ENCODE assay signal across 20 cellular contexts in the genomic region with DNA sequence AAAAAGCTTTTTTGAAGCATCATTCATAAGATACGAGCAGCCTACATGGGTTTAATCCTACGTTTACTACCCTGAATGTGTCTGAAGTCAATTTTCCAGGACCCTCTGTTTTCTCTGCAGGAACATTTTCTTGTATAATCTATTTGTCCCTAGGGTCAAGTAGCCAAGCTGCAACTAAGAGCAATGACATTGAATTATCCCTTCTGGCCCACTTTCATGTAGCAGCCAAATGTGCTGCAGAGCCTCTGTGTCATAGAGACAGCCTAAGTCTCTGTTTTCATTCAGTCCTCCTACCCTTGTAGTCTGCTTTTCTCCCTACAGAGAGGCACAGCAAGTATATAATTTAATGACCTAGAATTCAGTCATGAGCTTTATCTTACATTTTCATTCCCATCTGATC.
DNase-seq lines count a peak whose midpoint lies in the region; ATAC-seq and TF ChIP-seq lines count a peak whose summit lies in the region.
"Had no signal": no experiment of that assay in that cellular context is flagged by ENCODE, and none has a peak within 500 bp of the region (broad histone marks: within the 10 kb centered on the region; RNA-seq: fewer than 3 reads in every experiment).

No MANE protein-coding gene starts in this region.

- H3K4me3 ChIP-seq in right atrium auricular region (no peak overlapping the region), suprapubic skin (no peak overlapping the region), testis (no peak overlapping the region)
- H3K4me3 ChIP-seq: A549, GM23248, HAP-1, SJCRH30 had no signal

- WGBS in suprapubic skin = 86% methylated on average over 2 of the region's 2 CpGs
- WGBS in testis, 2 donors = 71 to 73% methylated on average over 2 of the region's 2 CpGs

- peaks cover 0 to 3% (median 0%) of the 10 kb centered on the region in 5 experiments for H3K9me3 Mint-ChIP-seq in brain
- H3K9me3 Mint-ChIP-seq in nephron = no peaks in the 10 kb centered on the region

- H3K4me1 Mint-ChIP-seq in brain = peaks cover 41% of the 10 kb centered on the region
- H3K4me1 Mint-ChIP-seq in nephron = peaks cover 18% of the 10 kb centered on the region

- H3K36me3 ChIP-seq in right atrium auricular region = peaks cover 55% of the 10 kb centered on the region
- peaks cover 32% of the 10 kb centered on the region for H3K36me3 ChIP-seq in suprapubic skin
- no peaks in the 10 kb centered on the region for H3K36me3 ChIP-seq in testis (ENCODE audit: low read depth, missing control alignments)
- H3K36me3 ChIP-seq: HAP-1, SJCRH30 had no signal

- H3K27ac Mint-ChIP-seq in brain (peak overlapping the region in 3 of 5 experiments; percentile 73 to 89 (median 78)), nephron (peak overlapping the region; percentile 32 to 82 (median 74))

- no peak for TF ChIP-seq CTCF in right atrium auricular region (IDR thresholded peaks at IDR 0.05)
- TF ChIP-seq CTCF in brain (conservative IDR thresholded peaks at IDR 0.05) = no peak
- TF ChIP-seq CTCF in nephron (IDR thresholded peaks at IDR 0.05; ENCODE audit: unreplicated experiment in 3 of 3) = no peak
- TF ChIP-seq CTCF in suprapubic skin (IDR thresholded peaks at IDR 0.05) = no peak
- TF ChIP-seq CTCF in testis (IDR thresholded peaks at IDR 0.05) = no peak

- H3K27ac ChIP-seq in right atrium auricular region (peak overlapping the region in 1 of 2 donors; percentile 43), suprapubic skin (no peak overlapping the region), testis (no peak overlapping the region)
- H3K27ac ChIP-seq: A549, GM23248, SJCRH30 had no signal

- H3K36me3 Mint-ChIP-seq in brain = peaks cover 90% of the 10 kb centered on the region
- peaks cover 21% of the 10 kb centered on the region for H3K36me3 Mint-ChIP-seq in nephron (ENCODE audit: low read depth)

- no peak for TF ChIP-seq EP300 in suprapubic skin (IDR thresholded peaks at IDR 0.05)

- intact Hi-C loops in Right ventricle myocardium inferior (cut with DNase I) (no loop called here), left cardiac atrium (cut with DNase I) (no loop called here), testis (cut with DNase I; ENCODE audit: low total_unique reads) (no loop called here)

- H3K4me3 Mint-ChIP-seq in brain (no peak overlapping the region), nephron (no peak overlapping the region)

- no peak for DNase-seq in Right ventricle myocardium inferior (ENCODE audit: missing footprints)
- DNase-seq in right atrium auricular region (ENCODE audit: low spot score) = no peak
- DNase-seq in left cardiac atrium = no peak
- no peak for DNase-seq in suprapubic skin (ENCODE audit: low spot score in 2 of 2)
- DNase-seq in testis = no peak
- DNase-seq in activated naive CD4-positive, alpha-beta T cell (lab: John Stamatoyannopoulos, UW) = no peak
- DNase-seq: BE2C, DMS79, GM23248, Karpas-422, MV-4-11, NCI-H1417, NCI-H1694 treated with DMSO at 0.1 percent for 48 hours, NCI-H748 treated with DMSO at 0.1 percent for 48 hours, SJCRH30 had no signal

- H3K27me3 ChIP-seq in right atrium auricular region (no peaks in the 10 kb centered on the region), suprapubic skin (no peaks in the 10 kb centered on the region), testis (no peaks in the 10 kb centered on the region)
- H3K27me3 ChIP-seq: BE2C, SJCRH30 had no signal

- no peaks in the 10 kb centered on the region for H3K9me3 ChIP-seq in right atrium auricular region
- no peaks in the 10 kb centered on the region for H3K9me3 ChIP-seq in suprapubic skin
- H3K9me3 ChIP-seq in testis = no peaks in the 10 kb centered on the region
- H3K9me3 ChIP-seq: A549, BE2C, HAP-1, SJCRH30 had no signal

- H3K4me1 ChIP-seq in right atrium auricular region = peaks cover 0 to 15% of the 10 kb centered on the region in 2 donors
- no peaks in the 10 kb centered on the region for H3K4me1 ChIP-seq in suprapubic skin
- no peaks in the 10 kb centered on the region for H3K4me1 ChIP-seq in testis
- H3K4me1 ChIP-seq: A549 had no signal

- no peaks in the 10 kb centered on the region for H3K27me3 Mint-ChIP-seq in brain
- H3K27me3 Mint-ChIP-seq in nephron (ENCODE audit: low read depth) = no peaks in the 10 kb centered on the region

- TF ChIP-seq POLR2A in suprapubic skin (IDR thresholded peaks at IDR 0.05) (no peak), testis (IDR thresholded peaks at IDR 0.05) (no peak)

- ATAC-seq in Right ventricle myocardium inferior = peak; percentile 38
- peak; percentile 54 to 66 for ATAC-seq in left cardiac atrium
- ATAC-seq: A549, Panc1 had no signal
